ENCODE assay signal across 22 cellular contexts in the genomic region with DNA sequence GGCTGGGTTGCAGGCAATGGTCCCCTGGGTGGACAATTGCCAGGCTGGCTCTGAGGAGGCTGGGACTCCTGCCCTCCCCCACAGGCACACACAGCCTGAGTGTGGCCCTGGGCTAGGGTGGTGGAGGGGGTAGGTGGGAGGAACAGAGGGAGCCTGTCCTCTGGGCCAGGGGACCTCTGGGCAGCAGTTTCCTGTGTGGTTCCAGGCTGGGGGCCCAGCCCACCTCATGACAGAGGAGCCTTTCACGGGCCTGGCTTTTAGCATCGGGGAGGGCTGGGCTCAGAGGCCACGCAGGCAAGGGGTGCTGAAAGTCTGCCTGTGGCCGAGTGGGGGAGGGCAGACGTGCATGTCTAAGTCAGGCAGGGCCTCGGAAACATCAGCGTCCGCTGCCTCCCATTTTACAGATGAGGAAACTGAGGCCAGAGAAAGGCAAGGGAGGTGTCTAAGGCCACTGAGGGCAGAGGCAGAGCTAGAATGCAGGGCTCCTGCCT. TPM values are rescaled to one million over a fixed set of nuclear protein-coding genes. Genes with fewer than 3 reads are reported as not detected.
"Had no signal": no experiment of that assay in that cellular context is flagged by ENCODE, and none has a peak within 500 bp of the region (broad histone marks: within the 10 kb centered on the region; RNA-seq: fewer than 3 reads in every experiment).

No MANE protein-coding gene starts in this region.

- FAIRE-seq: bronchial epithelial cell, keratinocyte had no signal

- H3K27ac Mint-ChIP-seq: activated naive CD4-positive, alpha-beta T cell treated with anti-CD3 and anti-CD28 coated beads for 36 hours; activated naive CD8-positive, alpha-beta T cell treated with anti-CD3 and anti-CD28 coated beads, Interleukin-2, amount 50 U/mL, for 24 hours; activated T-helper 2 cell treated with anti-CD3 and anti-CD28 coated beads, Interferon-gamma antibody, Interleukin-2, Interleukin-4, amounts not matched to agents 10 μg/mL and 5 μg/mL and 100 μg/mL, durations not matched to agents 14 hours and 24 hours and 36 hours; endodermal cell; naive thymus-derived CD4-positive, alpha-beta T cell; type B pancreatic cell had no signal

- H3K4me3 Mint-ChIP-seq: activated naive CD4-positive, alpha-beta T cell treated with anti-CD3 and anti-CD28 coated beads for 36 hours; activated naive CD8-positive, alpha-beta T cell treated with anti-CD3 and anti-CD28 coated beads, Interleukin-2, amount 50 U/mL, for 24 hours; endodermal cell; naive thymus-derived CD4-positive, alpha-beta T cell; type B pancreatic cell had no signal

- H3K27ac ChIP-seq: ascending aorta, left lung had no signal

- ATAC-seq: activated CD4-positive, CD25-positive, alpha-beta regulatory T cell treated with anti-CD3 and anti-CD28 coated beads, Interleukin-2, amount 50 U/mL, for 24 hours; naive thymus-derived CD4-positive, alpha-beta T cell had no signal

- H3K4me1 Mint-ChIP-seq: activated naive CD8-positive, alpha-beta T cell treated with anti-CD3 and anti-CD28 coated beads, Interleukin-2, amount 50 U/mL, for 24 hours had no signal

- H3K9me3 ChIP-seq: ascending aorta, left lung had no signal

- H3K9me3 Mint-ChIP-seq: activated naive CD4-positive, alpha-beta T cell treated with anti-CD3 and anti-CD28 coated beads for 36 hours; activated naive CD8-positive, alpha-beta T cell treated with anti-CD3 and anti-CD28 coated beads, Interleukin-2, amount 50 U/mL, for 24 hours; activated T-helper 2 cell treated with anti-CD3 and anti-CD28 coated beads, Interferon-gamma antibody, Interleukin-2, Interleukin-4, amounts not matched to agents 10 μg/mL and 5 μg/mL and 100 μg/mL, durations not matched to agents 14 hours and 24 hours and 36 hours; endodermal cell; naive thymus-derived CD4-positive, alpha-beta T cell; type B pancreatic cell had no signal

- H3K4me1 ChIP-seq: ascending aorta, left lung had no signal

- H3K27me3 ChIP-seq: ascending aorta had no signal

- H3K4me3 ChIP-seq: ascending aorta, left lung, skin epidermis had no signal

- H3K36me3 ChIP-seq: ascending aorta, left lung had no signal

- DNase-seq: activated CD4-positive, alpha-beta T cell treated with anti-CD3 and anti-CD28 coated beads, Interleukin-2, amount 50 U/mL, for 1 hour; activated naive CD4-positive, alpha-beta T cell treated with anti-CD3 and anti-CD28 coated beads for 36 hours; activated naive CD8-positive, alpha-beta T cell treated with anti-CD3 and anti-CD28 coated beads, Interleukin-2, amount 50 U/mL, for 24 hours; endodermal cell; erythroblast; naive thymus-derived CD4-positive, alpha-beta T cell; stimulated activated CD4-positive, alpha-beta T cell treated with anti-CD3 and anti-CD28 coated beads, Interleukin-15, amount 100 ng/mL, for 24 hours; stimulated activated CD4-positive, alpha-beta T cell treated with anti-CD3 and anti-CD28 coated beads, Interleukin-4, amount 100 ng/mL, for 1 hour; stimulated activated naive CD4-positive, alpha-beta T cell; T-helper 9 cell had no signal

- H3K36me3 Mint-ChIP-seq: naive thymus-derived CD4-positive, alpha-beta T cell; type B pancreatic cell had no signal

RNA-seq across cellular contexts. Expression of gene EXTL1, which starts 7.0 kb away (rescaled TPM):
- total RNA-seq: activated naive CD4-positive, alpha-beta T cell treated with anti-CD3 and anti-CD28 coated beads for 36 hours; activated T-helper 2 cell treated with anti-CD3 and anti-CD28 coated beads, Interferon-gamma antibody, Interleukin-2, Interleukin-4, amounts not matched to agents 10 μg/mL and 5 μg/mL and 100 μg/mL, durations not matched to agents 14 hours and 24 hours and 36 hours; bronchial epithelial cell; dermis microvascular lymphatic vessel endothelial cell had no signal
- polyA plus RNA-seq: naive thymus-derived CD4-positive, alpha-beta T cell had no signal

RNA-seq across cellular contexts. Expression of gene SLC30A2, which starts 17.4 kb away (rescaled TPM):
- total RNA-seq: activated naive CD4-positive, alpha-beta T cell treated with anti-CD3 and anti-CD28 coated beads for 36 hours; activated T-helper 2 cell treated with anti-CD3 and anti-CD28 coated beads, Interferon-gamma antibody, Interleukin-2, Interleukin-4, amounts not matched to agents 10 μg/mL and 5 μg/mL and 100 μg/mL, durations not matched to agents 14 hours and 24 hours and 36 hours; ascending aorta; bronchial epithelial cell; dermis microvascular lymphatic vessel endothelial cell; endodermal cell; mononuclear cell; naive thymus-derived CD4-positive, alpha-beta T cell; posterior vena cava had no signal
- polyA plus RNA-seq: keratinocyte; mammary epithelial cell; naive thymus-derived CD4-positive, alpha-beta T cell had no signal

RNA-seq across cellular contexts. Expression of gene TRIM63, which starts 38.9 kb away (rescaled TPM):
- total RNA-seq: activated T-helper 2 cell treated with anti-CD3 and anti-CD28 coated beads, Interferon-gamma antibody, Interleukin-2, Interleukin-4, amounts not matched to agents 10 μg/mL and 5 μg/mL and 100 μg/mL, durations not matched to agents 14 hours and 24 hours and 36 hours; ascending aorta; bronchial epithelial cell; dermis microvascular lymphatic vessel endothelial cell; endodermal cell; mammary epithelial cell; mononuclear cell; naive thymus-derived CD4-positive, alpha-beta T cell had no signal
- polyA plus RNA-seq: keratinocyte; mammary epithelial cell; naive thymus-derived CD4-positive, alpha-beta T cell had no signal
